Comparison of ENCODE assay signal across 9 cellular contexts in genomic region chr10:114520453-114520852, GRCh38.
A peak's percentile ranks its signal among the peaks of the same experiment; 100 is the strongest.
DNase-seq lines count a peak whose midpoint lies in the region; ATAC-seq and TF ChIP-seq lines count a peak whose summit lies in the region.
"Had no signal": no experiment of that assay in that cellular context is flagged by ENCODE, and none has a peak within 500 bp of the region (broad histone marks: within the 10 kb centered on the region; RNA-seq: fewer than 3 reads in every experiment).

No MANE protein-coding gene starts in this region.

- peak overlapping the region; percentile 60 for H3K27ac Mint-ChIP-seq in stimulated activated memory B cell treated with anti-CD40 and anti-IgM and Interleukin-4, amounts not matched to agents 10 μg/mL and 1 μg/mL and 100 μg/mL, for 72 hours

- no peaks in the 10 kb centered on the region for H3K9me3 Mint-ChIP-seq in stimulated activated memory B cell treated with anti-CD40 and anti-IgM and Interleukin-4, amounts not matched to agents 10 μg/mL and 1 μg/mL and 100 μg/mL, for 72 hours

- peaks cover 15% of the 10 kb centered on the region for H3K36me3 Mint-ChIP-seq in stimulated activated memory B cell treated with anti-CD40 and anti-IgM and Interleukin-4, amounts not matched to agents 10 μg/mL and 1 μg/mL and 100 μg/mL, for 72 hours

- peak; percentile 9 for DNase-seq in NCI-H2029 treated with DMSO at 0.1 percent for 48 hours (lab: John Stamatoyannopoulos, UW)
- DNase-seq in NCI-H2029 (lab: John Stamatoyannopoulos, UW): no peak
- DNase-seq in RKO (ENCODE audit: low spot score): peak; percentile 84
- DNase-seq in fibroblast of mammary gland (ENCODE audit: low read depth): peak; percentile 95
- DNase-seq in NCI-H1105 treated with DMSO at 0.1 percent for 48 hours (lab: John Stamatoyannopoulos, UW): no peak
- DNase-seq in COR-L47 (lab: John Stamatoyannopoulos, UW): no peak
- DNase-seq: activated CD4-positive, alpha-beta T cell treated with anti-CD3 and anti-CD28 coated beads, Interleukin-2, amount 50 U/mL, for 48 hours had no signal

- H3K4me3 ChIP-seq in fibroblast of mammary gland (ENCODE audit: control insufficient read depth, low read depth, low read length): no peak overlapping the region

- ATAC-seq in stimulated activated memory B cell treated with anti-CD40 and anti-IgM and Interleukin-4, amounts not matched to agents 10 μg/mL and 1 μg/mL and 100 μg/mL, for 72 hours: no peak
- ATAC-seq in GM18519 (IDR thresholded peaks at IDR 0.05; ENCODE audit: low FRiP score, unreplicated experiment): no peak

- H3K4me3 Mint-ChIP-seq in stimulated activated memory B cell treated with anti-CD40 and anti-IgM and Interleukin-4, amounts not matched to agents 10 μg/mL and 1 μg/mL and 100 μg/mL, for 72 hours: no peak overlapping the region

- no peak for TF ChIP-seq CTCF in fibroblast of mammary gland (conservative IDR thresholded peaks at IDR 0.05; ENCODE audit: control insufficient read depth, insufficient read depth, low read depth, low read length)

- H3K27me3 Mint-ChIP-seq in stimulated activated memory B cell treated with anti-CD40 and anti-IgM and Interleukin-4, amounts not matched to agents 10 μg/mL and 1 μg/mL and 100 μg/mL, for 72 hours: no peaks in the 10 kb centered on the region

- H3K4me1 Mint-ChIP-seq in stimulated activated memory B cell treated with anti-CD40 and anti-IgM and Interleukin-4, amounts not matched to agents 10 μg/mL and 1 μg/mL and 100 μg/mL, for 72 hours: peaks cover 93% of the 10 kb centered on the region

Comparison
In these comparisons a context has a peak if more than half of its experiments do, and no peak if none do; other contexts are left out.
1. DNase-seq: peak in NCI-H2029 treated with DMSO at 0.1 percent for 48 hours (single experiment), RKO (single experiment) and fibroblast of mammary gland (single experiment); none in NCI-H2029 (single experiment), NCI-H1105 treated with DMSO at 0.1 percent for 48 hours (single experiment) and COR-L47 (single experiment).